In genomic region chr2:240965905-240966456, GRCh38 we compare ENCODE assay signal across 1 cellular context.
A peak's percentile ranks its signal among the peaks of the same experiment; 100 is the strongest.
TF ChIP-seq lines count a peak whose summit lies in the region.

No MANE protein-coding gene starts in this region.

TF ChIP-seq in HepG2, 621 proteins besides CTCF, POLR2A, EP300 and RAD21 (continued from another document and continues in another):
- TF ChIP-seq KDM2A (CRISPR knock-in tag; IDR thresholded peaks at IDR 0.05; ENCODE audit: borderline replicate concordance, low read depth) (no peak), ZFY (CRISPR knock-in tag; IDR thresholded peaks at IDR 0.05) (peak; percentile 64), ZNF44 (CRISPR knock-in tag; IDR thresholded peaks at IDR 0.05) (no peak), ZNF446 (CRISPR knock-in tag; IDR thresholded peaks at IDR 0.05) (no peak), ZNF12 (CRISPR knock-in tag; IDR thresholded peaks at IDR 0.05) (no peak), ZNF576 (CRISPR knock-in tag; IDR thresholded peaks at IDR 0.05) (0 out of 2 replicates have a peak, but pooled peaks have one; percentile 30), MZF1 (CRISPR knock-in tag; IDR thresholded peaks at IDR 0.05; ENCODE audit: borderline replicate concordance) (no peak), ZNF766 (CRISPR knock-in tag; IDR thresholded peaks at IDR 0.05; ENCODE audit: borderline replicate concordance) (no peak), NFYB (CRISPR knock-in tag; IDR thresholded peaks at IDR 0.05) (no peak), PCBP1 (IDR thresholded peaks at IDR 0.05; ENCODE audit: borderline replicate concordance, low read depth, low read length) (no peak), ZNF816 (CRISPR knock-in tag; IDR thresholded peaks at IDR 0.05; ENCODE audit: borderline replicate concordance) (no peak), MNT (IDR thresholded peaks at IDR 0.05) (no peak), HOMEZ (CRISPR knock-in tag; IDR thresholded peaks at IDR 0.05; ENCODE audit: low read depth) (no peak), YY1 (IDR thresholded peaks at IDR 0.05; ENCODE audit: insufficient read depth, insufficient replicate concordance, low read depth, low read length) (no peak), ZFP36L2 (CRISPR knock-in tag; IDR thresholded peaks at IDR 0.05) (no peak), CAMTA2 (CRISPR knock-in tag; IDR thresholded peaks at IDR 0.05; ENCODE audit: borderline replicate concordance) (no peak), NFRKB (IDR thresholded peaks at IDR 0.05) (no peak), ZSCAN25 (CRISPR knock-in tag; IDR thresholded peaks at IDR 0.05) (0 out of 2 replicates have a peak, but pooled peaks have one; percentile 51), ZFP91 (CRISPR knock-in tag; IDR thresholded peaks at IDR 0.05; ENCODE audit: borderline replicate concordance) (0 out of 2 replicates have a peak, but pooled peaks have one; percentile 11), ZNF230 (CRISPR knock-in tag; IDR thresholded peaks at IDR 0.05) (0 out of 2 replicates have a peak, but pooled peaks have one; percentile 61), ZNF761 (CRISPR knock-in tag; conservative IDR thresholded peaks at IDR 0.05) (no peak), ZNF747 (CRISPR knock-in tag; IDR thresholded peaks at IDR 0.05; ENCODE audit: borderline replicate concordance) (no peak), GLI4 (CRISPR knock-in tag; IDR thresholded peaks at IDR 0.05; ENCODE audit: borderline replicate concordance) (0 out of 2 replicates have a peak, but pooled peaks have one; percentile 59), ZNF782 (CRISPR knock-in tag; IDR thresholded peaks at IDR 0.05; ENCODE audit: borderline replicate concordance) (peak; percentile 19; the same call in 1 of the 2 replicates), ATF6 (CRISPR knock-in tag; conservative IDR thresholded peaks at IDR 0.05) (no peak), CCAR2 (optimal IDR thresholded peaks at IDR 0.05; ENCODE audit: low read depth, low read length) (no peak), ZNF296 (CRISPR knock-in tag; conservative IDR thresholded peaks at IDR 0.05) (no peak), U2AF2 (IDR thresholded peaks at IDR 0.05; ENCODE audit: low read depth, low read length) (no peak), ZNF687 (CRISPR knock-in tag; IDR thresholded peaks at IDR 0.05) (0 out of 2 replicates have a peak, but pooled peaks have one; percentile 46), RNF2 (conservative IDR thresholded peaks at IDR 0.05; ENCODE audit: low read depth) (no peak), ZNF530 (CRISPR knock-in tag; IDR thresholded peaks at IDR 0.05; ENCODE audit: low read depth) (no peak), KLF6 (CRISPR knock-in tag; IDR thresholded peaks at IDR 0.05) (no peak), KDM5B (CRISPR knock-in tag; IDR thresholded peaks at IDR 0.05; ENCODE audit: borderline replicate concordance) (peak; percentile 53; the same call in 1 of the 2 replicates), ZMYM4 (CRISPR knock-in tag; IDR thresholded peaks at IDR 0.05) (no peak), ZBTB10 (CRISPR knock-in tag; IDR thresholded peaks at IDR 0.05; ENCODE audit: borderline replicate concordance) (no peak), ZNF484 (CRISPR knock-in tag; IDR thresholded peaks at IDR 0.05; ENCODE audit: borderline replicate concordance, low read depth) (no peak), ARNT2 (CRISPR knock-in tag; IDR thresholded peaks at IDR 0.05; ENCODE audit: low read depth) (no peak), ZNF460 (CRISPR knock-in tag; IDR thresholded peaks at IDR 0.05; ENCODE audit: borderline replicate concordance) (no peak), ZNF792 (CRISPR knock-in tag; IDR thresholded peaks at IDR 0.05) (no peak), CEBPZ (IDR thresholded peaks at IDR 0.05; ENCODE audit: low read length) (no peak), ZBTB46 (CRISPR knock-in tag; IDR thresholded peaks at IDR 0.05; ENCODE audit: borderline replicate concordance) (no peak)
